1 cellular context compared by ENCODE assay signal in genomic region chr3:142285057-142285666, GRCh38.
TF ChIP-seq lines count a peak whose summit lies in the region.

No MANE protein-coding gene starts in this region.

TF ChIP-seq in K562, 482 proteins besides CTCF, POLR2A, EP300 and RAD21 (continued from another document):
- TF ChIP-seq ATF3 (IDR thresholded peaks at IDR 0.05) (no peak), ATF3 (CRISPR knock-in tag; conservative IDR thresholded peaks at IDR 0.05) (no peak), CREM (IDR thresholded peaks at IDR 0.05; ENCODE audit: low read depth) (0 out of 2 replicates have a peak, but pooled peaks have one; percentile 38), ZBTB5 (IDR thresholded peaks at IDR 0.05) (no peak), NFE2 (IDR thresholded peaks at IDR 0.05; ENCODE audit: low read depth) (peak; percentile 11; the same call in 1 of the 2 replicates), GTF2B (IDR thresholded peaks at IDR 0.05; ENCODE audit: extremely low read depth, insufficient read length) (peak; percentile 43), CBX3 (IDR thresholded peaks at IDR 0.05; ENCODE audit: borderline replicate concordance in 1 of 2, low read length in 2 of 2) (peak in 1 of 2 experiments; percentile 75; a peak in 1 of 3 replicates), MEIS2 (IDR thresholded peaks at IDR 0.05; ENCODE audit: partially characterized antibody) (peak; percentile 46), ZNF592 (IDR thresholded peaks at IDR 0.05) (peak; percentile 73), NFYB (IDR thresholded peaks at IDR 0.05; ENCODE audit: extremely low read depth, insufficient read length) (peak; percentile 4), CHAMP1 (IDR thresholded peaks at IDR 0.05) (0 out of 2 replicates have a peak, but pooled peaks have one; percentile 44), EHMT2 (IDR thresholded peaks at IDR 0.05) (peak; percentile 89), RBFOX2 (IDR thresholded peaks at IDR 0.05; ENCODE audit: low read depth, low read length) (peak; percentile 41; the same call in 1 of the 2 replicates), AFF4 (CRISPR knock-in tag; IDR thresholded peaks at IDR 0.05) (no peak), ATF1 (CRISPR knock-in tag; IDR thresholded peaks at IDR 0.05) (no peak), ATF1 (tag; IDR thresholded peaks at IDR 0.05) (peak; percentile 64), ZNF384 (IDR thresholded peaks at IDR 0.05; ENCODE audit: low read depth, low read length) (peak; percentile 92), CXXC5 (CRISPR knock-in tag; IDR thresholded peaks at IDR 0.05) (peak; percentile 20; the same call in 1 of the 2 replicates), ZNF696 (CRISPR knock-in tag; conservative IDR thresholded peaks at IDR 0.05) (no peak), NFIC (IDR thresholded peaks at IDR 0.05) (peak; percentile 66), RCOR1 (IDR thresholded peaks at IDR 0.05; ENCODE audit: borderline replicate concordance in 1 of 2, low read depth in 2 of 2, low read length in 2 of 2) (peak; percentile 45 to 53; a peak in 2 of 4 replicates), CREB3 (tag; conservative IDR thresholded peaks at IDR 0.05; ENCODE audit: low read depth) (0 out of 2 replicates have a peak, but pooled peaks have one; percentile 38), NR2C1 (IDR thresholded peaks at IDR 0.05) (no peak), NR2C1 (tag; IDR thresholded peaks at IDR 0.05) (peak; percentile 28; the same call in 1 of the 2 replicates), NFRKB (IDR thresholded peaks at IDR 0.05; ENCODE audit: low read depth) (peak; percentile 81; the same call in 1 of the 2 replicates), TBP (optimal IDR thresholded peaks at IDR 0.05; ENCODE audit: low read depth, low read length) (peak; percentile 68), TEAD4 (IDR thresholded peaks at IDR 0.05; ENCODE audit: low read length) (peak; percentile 75), TEAD4 (CRISPR knock-in tag; IDR thresholded peaks at IDR 0.05; ENCODE audit: borderline replicate concordance) (no peak), YY1 (IDR thresholded peaks at IDR 0.05; ENCODE audit: borderline replicate concordance in 1 of 3, control insufficient read depth in 1 of 3, extremely low read depth in 1 of 3, insufficient read depth in 3 of 3, insufficient read length in 1 of 3, insufficient replicate concordance in 2 of 3, low read depth in 1 of 3, low read length in 2 of 3) (peak; percentile 59 to 96 (median 76)), ID3 (CRISPR knock-in tag; IDR thresholded peaks at IDR 0.05) (no peak), ID3 (tag; IDR thresholded peaks at IDR 0.05) (peak; percentile 28; the same call in 1 of the 2 replicates), ATF7 (IDR thresholded peaks at IDR 0.05) (peak; percentile 39; the same call in 1 of the 2 replicates), KAT8 (IDR thresholded peaks at IDR 0.05; ENCODE audit: low read depth) (peak; percentile 95)
